8 cellular contexts compared by ENCODE assay signal in genomic region chr3:45167011-45167911, GRCh38. TPM values are rescaled to one million over a fixed set of nuclear protein-coding genes. Genes with fewer than 3 reads are reported as not detected.
A peak's percentile ranks its signal among the peaks of the same experiment; 100 is the strongest.
DNase-seq lines count a peak whose midpoint lies in the region; ATAC-seq, FAIRE-seq and TF ChIP-seq lines count a peak whose summit lies in the region.

No MANE protein-coding gene starts in this region.

- peak; percentile 80 for FAIRE-seq in GM12891 (lab: Jason Lieb, UNC)

- TF ChIP-seq POLR2A in GM12891 (IDR thresholded peaks at IDR 0.05; ENCODE audit: low read depth, low read length): no peak

- H3K4me1 Mint-ChIP-seq in activated CD8-positive, alpha-beta T cell treated with anti-CD3 and anti-CD28 coated beads, Interleukin-2, amount 10 ng/mL, durations not matched to agents 7 days and 5 days (ENCODE audit: low read depth): peaks cover 46% of the 10 kb centered on the region
- H3K4me1 Mint-ChIP-seq in memory B cell: peaks cover 10% of the 10 kb centered on the region

- DNase-seq in GM12891 (ENCODE audit: insufficient read length, low spot score) (no peak), NCI-H524 (lab: John Stamatoyannopoulos, UW) (peak; percentile 46 to 80), memory B cell (ENCODE audit: low spot score in 2 of 2) (no peak), NCI-H187 treated with DMSO at 0.1 percent for 48 hours (lab: John Stamatoyannopoulos, UW) (no peak)
- DNase-seq in activated CD8-positive, alpha-beta T cell treated with anti-CD3 and anti-CD28 coated beads, Interleukin-2, amount 10 ng/mL, durations not matched to agents 7 days and 5 days: peak; percentile 90
- DNase-seq in effector CD8-positive, alpha-beta T cell (lab: John Stamatoyannopoulos, UW): peak; percentile 27
- peak; percentile 76 for DNase-seq in stimulated activated CD8-positive, alpha-beta memory T cell treated with anti-CD3 and anti-CD28 coated beads, Interleukin-12 subunit alpha, Interleukin-12 subunit beta, amount 100 ng/mL, for 1 hour (ENCODE audit: low read depth)

- H3K9me3 Mint-ChIP-seq in activated CD8-positive, alpha-beta T cell treated with anti-CD3 and anti-CD28 coated beads, Interleukin-2, amount 10 ng/mL, durations not matched to agents 7 days and 5 days (ENCODE audit: insufficient read depth): no peaks in the 10 kb centered on the region
- no peaks in the 10 kb centered on the region for H3K9me3 Mint-ChIP-seq in memory B cell

- peaks cover 5% of the 10 kb centered on the region for H3K36me3 Mint-ChIP-seq in activated CD8-positive, alpha-beta T cell treated with anti-CD3 and anti-CD28 coated beads, Interleukin-2, amount 10 ng/mL, durations not matched to agents 7 days and 5 days (ENCODE audit: low read depth)
- no peaks in the 10 kb centered on the region for H3K36me3 Mint-ChIP-seq in memory B cell

- peaks cover 14% of the 10 kb centered on the region for H3K27me3 Mint-ChIP-seq in activated CD8-positive, alpha-beta T cell treated with anti-CD3 and anti-CD28 coated beads, Interleukin-2, amount 10 ng/mL, durations not matched to agents 7 days and 5 days (ENCODE audit: low read depth)
- peaks cover 15% of the 10 kb centered on the region for H3K27me3 Mint-ChIP-seq in memory B cell

- peak overlapping the region; percentile 91 for H3K27ac Mint-ChIP-seq in activated CD8-positive, alpha-beta T cell treated with anti-CD3 and anti-CD28 coated beads, Interleukin-2, amount 10 ng/mL, durations not matched to agents 7 days and 5 days
- H3K27ac Mint-ChIP-seq in memory B cell: peak overlapping the region; percentile 5

- CTCF ChIA-PET in activated CD8-positive, alpha-beta T cell treated with anti-CD3 and anti-CD28 coated beads, Interleukin-2, amount 10 ng/mL, durations not matched to agents 7 days and 5 days (lab: Charles Lee): interaction anchor here (1.3 to 2.6 kb wide), 3 partner anchors 44 to 131 kb away, joined by 3 to 12 read pairs (median 6); no protein-coding TSS in a partner anchor

- H3K4me3 Mint-ChIP-seq in activated CD8-positive, alpha-beta T cell treated with anti-CD3 and anti-CD28 coated beads, Interleukin-2, amount 10 ng/mL, durations not matched to agents 7 days and 5 days: peak overlapping the region; percentile 52
- H3K4me3 Mint-ChIP-seq in memory B cell: peak overlapping the region; percentile 49

- ATAC-seq in HG03108 (IDR thresholded peaks at IDR 0.05; ENCODE audit: unreplicated experiment) (peak; percentile 85), memory B cell (ENCODE audit: low read depth) (peak; percentile 84)
- peak; percentile 99 for ATAC-seq in activated CD8-positive, alpha-beta T cell treated with anti-CD3 and anti-CD28 coated beads, Interleukin-2, amount 10 ng/mL, durations not matched to agents 7 days and 5 days

- POLR2A ChIA-PET in activated CD8-positive, alpha-beta T cell treated with anti-CD3 and anti-CD28 coated beads, Interleukin-2, amount 10 ng/mL, durations not matched to agents 7 days and 5 days (lab: Charles Lee): interaction anchor here (0.6 kb wide), 1 partner anchor 181 kb away, joined by 3 read pairs; no protein-coding TSS in a partner anchor

TF ChIP-seq in GM12891, 5 proteins besides CTCF, POLR2A, EP300 and RAD21:
- TF ChIP-seq SPI1 (IDR thresholded peaks at IDR 0.05; ENCODE audit: low read depth, low read length): no peak
- no peak for TF ChIP-seq TAF1 (IDR thresholded peaks at IDR 0.05; ENCODE audit: low read depth, low read length)
- no peak for TF ChIP-seq PAX5 (IDR thresholded peaks at IDR 0.05; ENCODE audit: insufficient read depth, low read length, severe bottlenecking)
- no peak for TF ChIP-seq POU2F2 (IDR thresholded peaks at IDR 0.05; ENCODE audit: low read depth, low read length)
- TF ChIP-seq POLR2AphosphoS5 (IDR thresholded peaks at IDR 0.05; ENCODE audit: low read depth, low read length): no peak

RNA-seq across cellular contexts. Expression of gene CDCP1, which starts 21.1 kb away (rescaled TPM):
- polyA plus RNA-seq in GM12891 (2012; ENCODE audit: low read depth, missing spikeins): 0.01 TPM
- total RNA-seq in activated CD8-positive, alpha-beta T cell treated with anti-CD3 and anti-CD28 coated beads, Interleukin-2, amount 10 ng/mL, durations not matched to agents 7 days and 5 days: 10 to 100 TPM; 16.4 to 17.7 TPM

RNA-seq across cellular contexts. Expression of gene TMEM158, which starts 58.8 kb away (rescaled TPM):
- not detected for polyA plus RNA-seq in GM12891 (2012; ENCODE audit: low read depth, missing spikeins)
- total RNA-seq in activated CD8-positive, alpha-beta T cell treated with anti-CD3 and anti-CD28 coated beads, Interleukin-2, amount 10 ng/mL, durations not matched to agents 7 days and 5 days: under 1 TPM; 0.13 to 0.24 TPM

Comparison
In these comparisons a context has a peak if more than half of its experiments do, and no peak if none do; other contexts are left out.
1. DNase-seq: peak in NCI-H524 (2 of 2), activated CD8-positive, alpha-beta T cell treated with anti-CD3 and anti-CD28 coated beads, Interleukin-2, amount 10 ng/mL, durations not matched to agents 7 days and 5 days (single experiment), effector CD8-positive, alpha-beta T cell (single experiment) and stimulated activated CD8-positive, alpha-beta memory T cell treated with anti-CD3 and anti-CD28 coated beads, Interleukin-12 subunit alpha, Interleukin-12 subunit beta, amount 100 ng/mL, for 1 hour (single experiment); none in GM12891 (single experiment), memory B cell (0 of 2) and NCI-H187 treated with DMSO at 0.1 percent for 48 hours (single experiment).
2. Peak in every context shown above with its lines, with median percentiles within 50 percentile points of each other: ATAC-seq.